Comparison of ENCODE assay signal across 24 cellular contexts in the genomic region with DNA sequence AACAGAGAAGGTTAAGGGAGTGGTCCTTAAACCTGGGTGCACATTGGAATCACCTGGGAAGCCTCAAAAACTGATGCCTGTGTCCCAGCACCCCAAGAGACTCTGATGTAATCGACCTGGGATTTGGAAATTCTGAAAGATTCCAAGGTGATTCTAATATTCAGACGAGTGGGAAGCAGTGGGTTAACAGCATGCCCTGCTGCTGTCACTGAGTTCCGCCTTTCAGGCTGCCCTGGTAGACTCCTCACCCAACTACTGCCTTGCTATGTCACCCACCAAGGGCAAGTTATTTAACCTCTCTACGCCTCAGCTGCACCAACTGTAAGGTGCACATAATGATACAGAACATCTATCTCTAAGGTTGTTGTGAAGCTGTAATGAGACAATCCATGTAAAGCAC. TPM values are rescaled to one million over a fixed set of nuclear protein-coding genes. Genes with fewer than 3 reads are reported as not detected.
DNase-seq lines count a peak whose midpoint lies in the region; ATAC-seq and TF ChIP-seq lines count a peak whose summit lies in the region.
"Had no signal": no experiment of that assay in that cellular context is flagged by ENCODE, and none has a peak within 500 bp of the region (broad histone marks: within the 10 kb centered on the region; RNA-seq: fewer than 3 reads in every experiment).

No MANE protein-coding gene starts in this region.

- no peak for ATAC-seq in CD4-positive, alpha-beta T cell (ENCODE audit: poor library complexity)
- ATAC-seq in natural killer cell treated with Interleukin-12 subunit alpha and Interleukin-12 subunit beta and Interleukin-15 and Interleukin-18, amount 100 ng/mL, for 72 hours = no peak
- no peak for ATAC-seq in GM18870 (IDR thresholded peaks at IDR 0.05; ENCODE audit: unreplicated experiment)
- no peak for ATAC-seq in left lung
- ATAC-seq: activated T-cell treated with anti-CD3 and anti-CD28 coated beads, Interleukin-2, amount 50 U/mL, for 4 hours; stimulated activated naive B cell treated with anti-CD40 and anti-IgM and Interleukin-4, amounts not matched to agents 10 μg/mL and 1 μg/mL and 100 μg/mL, for 72 hours had no signal

- no peak for DNase-seq in CD4-positive, alpha-beta T cell
- no peak for DNase-seq in coronary artery (ENCODE audit: low spot score)
- no peak for DNase-seq in natural killer cell treated with Interleukin-12 subunit alpha and Interleukin-12 subunit beta and Interleukin-15 and Interleukin-18, amount 100 ng/mL, for 72 hours (ENCODE audit: low spot score)
- DNase-seq in anterior cingulate cortex (lab: John Stamatoyannopoulos, UW) = no peak
- no peak for DNase-seq in activated CD4-positive, alpha-beta T cell treated with anti-CD3 and anti-CD28 coated beads for 1 hour
- DNase-seq in left lung = no peak
- DNase-seq: activated CD4-positive, alpha-beta T cell treated with anti-CD3 and anti-CD28 coated beads, Interleukin-2, amount 50 U/mL, for 4 hours; activated naive CD4-positive, alpha-beta T cell treated with anti-CD3 and anti-CD28 coated beads, Interleukin-2, amount 50 U/mL, for 16 hours; activated T-cell treated with anti-CD3 and anti-CD28 coated beads, Interleukin-2, amount 50 U/mL, for 4 hours; COR-L47; H7; KG1; NCI-H187 treated with DMSO at 0.1 percent for 48 hours; NCI-H2227 treated with DMSO at 0.1 percent for 48 hours; ovary; Peyer's patch; stimulated activated CD4-positive, alpha-beta T cell treated with anti-CD3 and anti-CD28 coated beads, Interleukin-1b, Interleukin-23, amount 100 ng/mL, for 48 hours; stimulated activated naive B cell treated with anti-CD40 and anti-IgM and Interleukin-4, amounts not matched to agents 10 μg/mL and 1 μg/mL and 100 μg/mL, for 72 hours; WERI-Rb-1 had no signal

- H3K4me3 Mint-ChIP-seq in CD4-positive, alpha-beta T cell = no peak overlapping the region
- H3K4me3 Mint-ChIP-seq in natural killer cell treated with Interleukin-12 subunit alpha and Interleukin-12 subunit beta and Interleukin-15 and Interleukin-18, amount 100 ng/mL, for 72 hours = no peak overlapping the region
- H3K4me3 Mint-ChIP-seq: activated T-cell treated with anti-CD3 and anti-CD28 coated beads, Interleukin-2, amount 50 U/mL, for 4 hours; stimulated activated naive B cell treated with anti-CD40 and anti-IgM and Interleukin-4, amounts not matched to agents 10 μg/mL and 1 μg/mL and 100 μg/mL, for 72 hours had no signal

- no peaks in the 10 kb centered on the region for H3K27me3 ChIP-seq in CD4-positive, alpha-beta T cell (ENCODE audit: control insufficient read depth, insufficient read depth, low read length)
- H3K27me3 ChIP-seq in left lung = no peaks in the 10 kb centered on the region
- H3K27me3 ChIP-seq: ovary, Peyer's patch, tibial nerve had no signal

- H3K4me1 Mint-ChIP-seq in CD4-positive, alpha-beta T cell (ENCODE audit: low read depth) = peaks cover 94% of the 10 kb centered on the region
- peaks cover 63 to 68% of the 10 kb centered on the region in 2 donors for H3K4me1 Mint-ChIP-seq in natural killer cell treated with Interleukin-12 subunit alpha and Interleukin-12 subunit beta and Interleukin-15 and Interleukin-18, amount 100 ng/mL, for 72 hours (ENCODE audit: low read depth in 2 of 2)

- H3K27me3 Mint-ChIP-seq in CD4-positive, alpha-beta T cell = no peaks in the 10 kb centered on the region
- H3K27me3 Mint-ChIP-seq in natural killer cell treated with Interleukin-12 subunit alpha and Interleukin-12 subunit beta and Interleukin-15 and Interleukin-18, amount 100 ng/mL, for 72 hours = no peaks in the 10 kb centered on the region
- H3K27me3 Mint-ChIP-seq: stimulated activated naive B cell treated with anti-CD40 and anti-IgM and Interleukin-4, amounts not matched to agents 10 μg/mL and 1 μg/mL and 100 μg/mL, for 72 hours had no signal

- CTCF ChIA-PET in CD4-positive, alpha-beta T cell (lab: Charles Lee) = no interaction called here

- POLR2A ChIA-PET in CD4-positive, alpha-beta T cell (lab: Charles Lee) = no interaction called here

- H3K4me3 ChIP-seq in coronary artery = no peak overlapping the region
- H3K4me3 ChIP-seq in left lung = no peak overlapping the region
- H3K4me3 ChIP-seq: ovary, Peyer's patch, tibial nerve had no signal

- peak overlapping the region; percentile 78 for H3K27ac Mint-ChIP-seq in CD4-positive, alpha-beta T cell
- peak overlapping the region; percentile 12 to 60 for H3K27ac Mint-ChIP-seq in natural killer cell treated with Interleukin-12 subunit alpha and Interleukin-12 subunit beta and Interleukin-15 and Interleukin-18, amount 100 ng/mL, for 72 hours
- H3K27ac Mint-ChIP-seq: stimulated activated naive B cell treated with anti-CD40 and anti-IgM and Interleukin-4, amounts not matched to agents 10 μg/mL and 1 μg/mL and 100 μg/mL, for 72 hours had no signal

- intact Hi-C loops in CD4-positive, alpha-beta T cell (cut with DNase I, micrococcal nuclease) = no loop called here
- intact Hi-C loops in left lung (cut with DNase I) = no loop called here

- H3K36me3 Mint-ChIP-seq in CD4-positive, alpha-beta T cell (ENCODE audit: low read depth) = peaks cover 78% of the 10 kb centered on the region
- peaks cover 6% of the 10 kb centered on the region for H3K36me3 Mint-ChIP-seq in natural killer cell treated with Interleukin-12 subunit alpha and Interleukin-12 subunit beta and Interleukin-15 and Interleukin-18, amount 100 ng/mL, for 72 hours

- peaks cover 0 to 7% of the 10 kb centered on the region in 2 donors for H3K36me3 ChIP-seq in left lung
- H3K36me3 ChIP-seq: ovary, Peyer's patch had no signal

- peak overlapping the region; percentile 76; the same call in 1 of the 2 replicates for H3K27ac ChIP-seq in 22Rv1
- H3K27ac ChIP-seq in CD4-positive, alpha-beta T cell (ENCODE audit: low read depth, low read length) = no peak overlapping the region
- H3K27ac ChIP-seq in coronary artery = peak overlapping the region; percentile 50 to 75
- peak overlapping the region in 1 of 2 donors; percentile 83 for H3K27ac ChIP-seq in left lung
- H3K27ac ChIP-seq: ovary, WERI-Rb-1 had no signal

- no peaks in the 10 kb centered on the region for H3K9me3 ChIP-seq in CD4-positive, alpha-beta T cell (ENCODE audit: control insufficient read depth, low read length)
- no peaks in the 10 kb centered on the region for H3K9me3 ChIP-seq in left lung
- H3K9me3 ChIP-seq: ovary, Peyer's patch, tibial nerve had no signal

- TF ChIP-seq CTCF in 22Rv1 (IDR thresholded peaks at IDR 0.05) = no peak
- TF ChIP-seq CTCF in CD4-positive, alpha-beta T cell (IDR thresholded peaks at IDR 0.05) = no peak
- no peak for TF ChIP-seq CTCF in coronary artery (IDR thresholded peaks at IDR 0.05)
- TF ChIP-seq CTCF in left lung (IDR thresholded peaks at IDR 0.05) = no peak

- H3K9me3 Mint-ChIP-seq in CD4-positive, alpha-beta T cell = no peaks in the 10 kb centered on the region
- H3K9me3 Mint-ChIP-seq in natural killer cell treated with Interleukin-12 subunit alpha and Interleukin-12 subunit beta and Interleukin-15 and Interleukin-18, amount 100 ng/mL, for 72 hours = no peaks in the 10 kb centered on the region
- H3K9me3 Mint-ChIP-seq: activated T-cell treated with anti-CD3 and anti-CD28 coated beads, Interleukin-2, amount 50 U/mL, for 4 hours; stimulated activated naive B cell treated with anti-CD40 and anti-IgM and Interleukin-4, amounts not matched to agents 10 μg/mL and 1 μg/mL and 100 μg/mL, for 72 hours had no signal

- H3K4me1 ChIP-seq in left lung = peaks cover 16 to 76% of the 10 kb centered on the region in 2 donors

RNA-seq across cellular contexts. Expression of gene CD34, which starts 59.2 kb away (rescaled TPM):
- total RNA-seq in CD4-positive, alpha-beta T cell = not detected
- total RNA-seq in natural killer cell treated with Interleukin-12 subunit alpha and Interleukin-12 subunit beta and Interleukin-15 and Interleukin-18, amount 100 ng/mL, for 72 hours = not detected
- 10 to 100 TPM; 40.8 to 56.1 TPM for total RNA-seq in left lung
- total RNA-seq: H7, HT1080, SK-MEL-5 had no signal

Comparison
In these comparisons a context has a peak if more than half of its experiments do, and no peak if none do; other contexts are left out.
1. RNA of gene CD34, which starts 59.2 kb away (total RNA-seq): 40.8 to 56.1 TPM in left lung; not detected in CD4-positive, alpha-beta T cell and not detected in natural killer cell treated with Interleukin-12 subunit alpha and Interleukin-12 subunit beta and Interleukin-15 and Interleukin-18, amount 100 ng/mL, for 72 hours; every median in the first group is over 10 times any median in the second.